Comparison of ENCODE assay signal across 18 cellular contexts in genomic region chr7:22329816-22330524, GRCh38. TPM values are rescaled to one million over a fixed set of nuclear protein-coding genes. Genes with fewer than 3 reads are reported as not detected.
DNase-seq lines count a peak whose midpoint lies in the region; ATAC-seq and TF ChIP-seq lines count a peak whose summit lies in the region.
"Had no signal": no experiment of that assay in that cellular context is flagged by ENCODE, and none has a peak within 500 bp of the region (broad histone marks: within the 10 kb centered on the region; RNA-seq: fewer than 3 reads in every experiment).

No MANE protein-coding gene starts in this region.

- CTCF ChIA-PET in Caco-2 (lab: Charles Lee): interaction anchor here (0.6 to 1.2 kb wide), 2 partner anchors 220 to 247 kb away, joined by 3 read pairs; no protein-coding TSS in a partner anchor
- CTCF ChIA-PET in IMR-90 (lab: Yijun Ruan, JAX): no interaction called here
- CTCF ChIA-PET in WTC11 (lab: Charles Lee): interaction anchor here (0.8 to 1.9 kb wide), 4 partner anchors 8 to 220 kb away, joined by 3 to 7 read pairs (median 4); no protein-coding TSS in a partner anchor

- no peak overlapping the region for H3K23ac ChIP-seq in IMR-90 (ENCODE audit: low read depth, low read length)

- H3K36me3 Mint-ChIP-seq in Caco-2 (ENCODE audit: insufficient read depth, unreplicated experiment) (no peaks in the 10 kb centered on the region), WTC11 (no peaks in the 10 kb centered on the region)

- DNase-seq in Caco-2 (no peak), IMR-90 (no peak), WTC11 (ENCODE audit: low spot score) (no peak), mucosa of descending colon (peak; percentile 56 to 68 (median 62)), T-helper 2 cell (no peak), KBM-7 (no peak), kidney glomerular epithelial cell (lab: John Stamatoyannopoulos, UW) (no peak)
- DNase-seq: activated CD4-positive, alpha-beta T cell treated with anti-CD3 and anti-CD28 coated beads, Interleukin-2, amount 10 ng/mL, durations not matched to agents 7 days and 5 days; activated naive CD4-positive, alpha-beta T cell; anterior cingulate cortex; foreskin fibroblast; GOT3; hypothalamus; NCI-H146; right cardiac atrium; stomach; uterus had no signal

- H3K27me3 ChIP-seq in Caco-2 (replicated peaks; ENCODE audit: control insufficient read depth, insufficient read depth, low read length) (no peaks in the 10 kb centered on the region), IMR-90 (ENCODE audit: control insufficient read depth, insufficient read depth, low read length) (no peaks in the 10 kb centered on the region; the same call in none of the 2 replicates)
- H3K27me3 ChIP-seq: stomach, uterus had no signal

- peaks cover 19% of the 10 kb centered on the region for H3K4me1 Mint-ChIP-seq in Caco-2 (ENCODE audit: low read depth, unreplicated experiment)
- H3K4me1 Mint-ChIP-seq in WTC11: peaks cover 78% of the 10 kb centered on the region
- H3K4me1 Mint-ChIP-seq: activated CD4-positive, alpha-beta T cell treated with anti-CD3 and anti-CD28 coated beads, Interleukin-2, amount 10 ng/mL, durations not matched to agents 7 days and 5 days had no signal

- no peak for TF ChIP-seq POLR2A in IMR-90 (IDR thresholded peaks at IDR 0.05; ENCODE audit: low read depth, low read length)

- no peak overlapping the region for H2BK15ac ChIP-seq in IMR-90 (ENCODE audit: low read depth, low read length)

- H3K14ac ChIP-seq in IMR-90 (replicated peaks; ENCODE audit: low read depth, low read length): no peak overlapping the region

- no peaks in the 10 kb centered on the region for H4K20me1 ChIP-seq in IMR-90 (ENCODE audit: insufficient read depth, low read length)

- no peak overlapping the region for H4K8ac ChIP-seq in IMR-90 (ENCODE audit: low read depth in 2 of 2, low read length in 2 of 2)

- no peak overlapping the region for H4K91ac ChIP-seq in IMR-90 (ENCODE audit: insufficient read depth, low read depth, low read length)

- H2AK5ac ChIP-seq in IMR-90 (ENCODE audit: low read depth, low read length): no peak overlapping the region

- no peak overlapping the region for H4K5ac ChIP-seq in IMR-90 (ENCODE audit: low read depth, low read length)

- H3K79me1 ChIP-seq in IMR-90 (ENCODE audit: low read depth in 1 of 2, low read length in 2 of 2): no peaks in the 10 kb centered on the region

- H2AK9ac ChIP-seq in IMR-90 (replicated peaks; ENCODE audit: low read depth, low read length, poor library complexity): no peak overlapping the region

- H3K18ac ChIP-seq in IMR-90 (ENCODE audit: low read depth, low read length): no peak overlapping the region

- H2BK20ac ChIP-seq in IMR-90 (ENCODE audit: low read depth, low read length): no peak overlapping the region

- no peak overlapping the region for H2AFZ ChIP-seq in IMR-90 (replicated peaks; ENCODE audit: low read length, poor library complexity)

- H3K27me3 Mint-ChIP-seq in Caco-2 (ENCODE audit: insufficient read depth, unreplicated experiment) (no peaks in the 10 kb centered on the region), WTC11 (ENCODE audit: low read depth) (no peaks in the 10 kb centered on the region)

- no TSS peak for BruUV-seq in Caco-2 (replicated peaks; lab: Mats Ljungman, UMichigan)
- no TSS peak for BruUV-seq in IMR-90 (replicated peaks; lab: Mats Ljungman, UMichigan)

- no peak overlapping the region for H3K4me3 ChIP-seq in Caco-2 (ENCODE audit: low read depth, low read length)
- no peak overlapping the region for H3K4me3 ChIP-seq in IMR-90 (ENCODE audit: insufficient read depth, low read depth, low read length)
- H3K4me3 ChIP-seq in mucosa of descending colon: no peak overlapping the region
- H3K4me3 ChIP-seq: stomach, uterus had no signal

- no peak overlapping the region for H3K56ac ChIP-seq in IMR-90 (ENCODE audit: extremely low read depth, insufficient read depth, low read length)

- WGBS in IMR-90 (ENCODE audit: extremely low coverage in 2 of 2, insufficient read length in 1 of 2), 2 experiments: 6% methylated on average over 2 of the region's 4 CpGs; no CpG with 5 or more reads in 1 of the 2 experiments

- no peak for ATAC-seq in IMR-90 (ENCODE audit: low read depth)
- ATAC-seq in WTC11: peak; percentile 31
- peak; percentile 81 for ATAC-seq in mucosa of descending colon
- ATAC-seq in HG03439 (IDR thresholded peaks at IDR 0.05; ENCODE audit: unreplicated experiment): no peak

- H3K27ac Mint-ChIP-seq in Caco-2 (ENCODE audit: unreplicated experiment): peak overlapping the region; percentile 22
- peak overlapping the region; percentile 19 for H3K27ac Mint-ChIP-seq in WTC11
- H3K27ac Mint-ChIP-seq: activated CD4-positive, alpha-beta T cell treated with anti-CD3 and anti-CD28 coated beads, Interleukin-2, amount 10 ng/mL, durations not matched to agents 7 days and 5 days had no signal

- in situ Hi-C loops in IMR-90 (cut with MboI; ENCODE audit: low sequenced_read_pairs) (no loop called here), KBM-7 (cut with MboI; ENCODE audit: low pct_unique_long_range_greater_than_20kb, low sequenced_read_pairs) (no loop called here)

- H3K4me3 Mint-ChIP-seq in Caco-2 (ENCODE audit: unreplicated experiment): no peak overlapping the region
- H3K4me3 Mint-ChIP-seq in WTC11: no peak overlapping the region
- H3K4me3 Mint-ChIP-seq: activated CD4-positive, alpha-beta T cell treated with anti-CD3 and anti-CD28 coated beads, Interleukin-2, amount 10 ng/mL, durations not matched to agents 7 days and 5 days had no signal

- TF ChIP-seq CTCF in Caco-2 (IDR thresholded peaks at IDR 0.05; ENCODE audit: insufficient read depth in 1 of 2, low read depth in 1 of 2, low read length in 1 of 2, severe bottlenecking in 1 of 2, unreplicated experiment in 1 of 2) (no peak), IMR-90 (conservative IDR thresholded peaks at IDR 0.05; ENCODE audit: low read depth, low read length) (no peak), WTC11 (IDR thresholded peaks at IDR 0.05) (no peak), mucosa of descending colon (IDR thresholded peaks at IDR 0.05) (no peak)

- H3K9me1 ChIP-seq in IMR-90 (ENCODE audit: insufficient read depth, low read length): no peaks in the 10 kb centered on the region

- H3K36me3 ChIP-seq in Caco-2 (ENCODE audit: control insufficient read depth, insufficient read depth, low read length) (no peaks in the 10 kb centered on the region), IMR-90 (ENCODE audit: control insufficient read depth, insufficient read depth, low read length) (no peaks in the 10 kb centered on the region), mucosa of descending colon (ENCODE audit: low read depth) (no peaks in the 10 kb centered on the region)
- H3K36me3 ChIP-seq: stomach, uterus had no signal

- H2BK5ac ChIP-seq in IMR-90 (ENCODE audit: low read depth, low read length, poor library complexity, severe bottlenecking): no peak overlapping the region

- POLR2A ChIA-PET in Caco-2 (lab: Charles Lee) (no interaction called here), IMR-90 (lab: Charles Lee; ENCODE audit: unreplicated experiment) (no interaction called here), WTC11 (lab: Charles Lee) (interaction anchor here (1.1 kb wide), 1 partner anchor 30 kb away, joined by 3 read pairs; no protein-coding TSS in a partner anchor)

- no peak for TF ChIP-seq RAD21 in IMR-90 (IDR thresholded peaks at IDR 0.05; ENCODE audit: low read length)

- no peak overlapping the region for H2BK120ac ChIP-seq in IMR-90 (ENCODE audit: low read depth, low read length)

- intact Hi-C loops in Caco-2 (cut with micrococcal nuclease; ENCODE audit: unreplicated experiment): no loop called here
- intact Hi-C loops in IMR-90 (cut with micrococcal nuclease): loop anchor here (10.0 kb wide), 1 partner anchor 155 kb away; no protein-coding TSS in a partner anchor
- intact Hi-C loops in mucosa of descending colon (cut with DNase I, micrococcal nuclease): no loop called here

- H3K4me1 ChIP-seq in Caco-2 (peaks cover 22% of the 10 kb centered on the region), IMR-90 (ENCODE audit: control insufficient read depth, insufficient read depth, low read length) (no peaks in the 10 kb centered on the region), mucosa of descending colon (ENCODE audit: low read depth) (peaks cover 32% of the 10 kb centered on the region)
- H3K4me1 ChIP-seq: uterus had no signal

- dilution Hi-C loops in IMR-90 (cut with HindIII; ENCODE audit: low sequenced_read_pairs, unreplicated experiment): no loop called here

- no peak overlapping the region for H3K27ac ChIP-seq in IMR-90 (ENCODE audit: insufficient read depth, low read length)
- H3K27ac ChIP-seq: stomach, uterus had no signal

- no peak overlapping the region for H3K4ac ChIP-seq in IMR-90 (ENCODE audit: low read depth, low read length)

- no peaks in the 10 kb centered on the region for H3K9me3 ChIP-seq in Caco-2
- no peaks in the 10 kb centered on the region for H3K9me3 ChIP-seq in IMR-90 (ENCODE audit: control insufficient read depth, insufficient read depth, low read length)
- H3K9me3 ChIP-seq in mucosa of descending colon: no peaks in the 10 kb centered on the region
- H3K9me3 ChIP-seq: stomach, uterus had no signal

- H3K4me2 ChIP-seq in IMR-90 (ENCODE audit: low read depth, low read length): no peak overlapping the region

- no peaks in the 10 kb centered on the region for H3K9me3 Mint-ChIP-seq in Caco-2 (ENCODE audit: unreplicated experiment)
- no peaks in the 10 kb centered on the region for H3K9me3 Mint-ChIP-seq in WTC11
- H3K9me3 Mint-ChIP-seq: activated CD4-positive, alpha-beta T cell treated with anti-CD3 and anti-CD28 coated beads, Interleukin-2, amount 10 ng/mL, durations not matched to agents 7 days and 5 days had no signal

- H3K9ac ChIP-seq in IMR-90 (ENCODE audit: low read depth, low read length): no peak overlapping the region

TF ChIP-seq in IMR-90, 13 proteins besides CTCF, POLR2A, EP300 and RAD21:
- TF ChIP-seq MAFK (IDR thresholded peaks at IDR 0.05; ENCODE audit: low read depth, low read length): peak; percentile 87
- no peak for TF ChIP-seq RCOR1 (IDR thresholded peaks at IDR 0.05; ENCODE audit: insufficient replicate concordance, low read length)

RNA-seq across cellular contexts. Expression of gene RAPGEF5, which starts 27.0 kb away (rescaled TPM):
- total RNA-seq in Caco-2 (2022) (16.9 and 20.7 TPM in 2 replicates), IMR-90 (2012; rRNA removed) (0.18 and 0.28 TPM in 2 replicates), WTC11 (2021) (9.9 to 12.3 TPM (median 10.3 TPM) in 3 replicates), mucosa of descending colon (10 to 100 TPM; 34.7 to 87.8 (median 59.5) TPM)
- polyA plus RNA-seq in IMR-90 (2012; rRNA removed): 0.05 and 0.09 TPM in 2 replicates
- polyA plus RNA-seq in IMR-90 (2012; cell fraction: cytosol; rRNA removed): 0.01 and 0.02 TPM in 2 replicates
- polyA plus RNA-seq in IMR-90 (2012; cell fraction: nucleus; rRNA removed; ENCODE audit: low replicate concordance): 0.01 and 0.05 TPM in 2 replicates

Comparison
In these comparisons a context has a peak if more than half of its experiments do, and no peak if none do; other contexts are left out.
1. DNase-seq: peak in mucosa of descending colon (3 of 3); none in Caco-2 (0 of 2), IMR-90 (single experiment), WTC11 (single experiment), T-helper 2 cell (0 of 5), KBM-7 (single experiment) and kidney glomerular epithelial cell (single experiment).
2. ATAC-seq: peak in WTC11 (single experiment) and mucosa of descending colon (single experiment); none in IMR-90 (single experiment) and HG03439 (single experiment).